In genomic region chr7:17234398-17235021, GRCh38 we compare ENCODE assay signal across 8 cellular contexts.
DNase-seq lines count a peak whose midpoint lies in the region; ATAC-seq, FAIRE-seq and TF ChIP-seq lines count a peak whose summit lies in the region.

No MANE protein-coding gene starts in this region.

- H4K20me1 ChIP-seq in OCI-LY3 (ENCODE audit: insufficient read depth, low read length): no peaks in the 10 kb centered on the region

- H3K27me3 Mint-ChIP-seq in activated T-helper 2 cell treated with anti-CD3 and anti-CD28 coated beads, Interferon-gamma antibody, Interleukin-2, Interleukin-4, amounts not matched to agents 10 μg/mL and 5 μg/mL and 100 μg/mL, durations not matched to agents 14 hours and 24 hours and 36 hours (ENCODE audit: low read depth): peaks cover 3% of the 10 kb centered on the region

- H3K36me3 ChIP-seq in OCI-LY3 (replicated peaks; ENCODE audit: low read depth, low read length): peaks cover 13% of the 10 kb centered on the region

- H3K9ac ChIP-seq in OCI-LY3 (ENCODE audit: low read length): peak overlapping the region; percentile 96

- H3K4me1 Mint-ChIP-seq in activated T-helper 2 cell treated with anti-CD3 and anti-CD28 coated beads, Interferon-gamma antibody, Interleukin-2, Interleukin-4, amounts not matched to agents 10 μg/mL and 5 μg/mL and 100 μg/mL, durations not matched to agents 14 hours and 24 hours and 36 hours (ENCODE audit: low read depth): peaks cover 44% of the 10 kb centered on the region

- H3K4me3 ChIP-seq in OCI-LY3 (ENCODE audit: low read length): peak overlapping the region; percentile 77

- intact Hi-C loops in activated T-helper 2 cell treated with anti-CD3 and anti-CD28 coated beads, Interferon-gamma antibody, Interleukin-2, Interleukin-4, amounts not matched to agents 10 μg/mL and 5 μg/mL and 100 μg/mL, durations not matched to agents 14 hours and 24 hours and 36 hours (cut with micrococcal nuclease): loop anchor here (1.0 to 10.0 kb wide), 13 partner anchors 27 to 310 kb away; partner anchors contain the start of gene AHR

- H3K27ac Mint-ChIP-seq in activated T-helper 2 cell treated with anti-CD3 and anti-CD28 coated beads, Interferon-gamma antibody, Interleukin-2, Interleukin-4, amounts not matched to agents 10 μg/mL and 5 μg/mL and 100 μg/mL, durations not matched to agents 14 hours and 24 hours and 36 hours: peak overlapping the region; percentile 83

- H3K4me2 ChIP-seq in OCI-LY3 (ENCODE audit: low read length): peak overlapping the region; percentile 96

- peaks cover 20% of the 10 kb centered on the region for H3K36me3 Mint-ChIP-seq in activated T-helper 2 cell treated with anti-CD3 and anti-CD28 coated beads, Interferon-gamma antibody, Interleukin-2, Interleukin-4, amounts not matched to agents 10 μg/mL and 5 μg/mL and 100 μg/mL, durations not matched to agents 14 hours and 24 hours and 36 hours (ENCODE audit: low read depth)

- peaks cover 4% of the 10 kb centered on the region; the same call in 1 of the 2 replicates for H3K9me3 ChIP-seq in OCI-LY3 (ENCODE audit: insufficient read depth, low read length)

- TF ChIP-seq CTCF in OCI-LY3 (IDR thresholded peaks at IDR 0.05; ENCODE audit: low read depth, low read length): no peak

- peak overlapping the region; percentile 98 for H3K27ac ChIP-seq in OCI-LY3 (ENCODE audit: low read length)

- peak; percentile 97 for ATAC-seq in HG02840 (IDR thresholded peaks at IDR 0.05; ENCODE audit: low FRiP score, unreplicated experiment)

- peaks cover 37% of the 10 kb centered on the region for H3K4me1 ChIP-seq in OCI-LY3 (ENCODE audit: low read length)

- H3K79me2 ChIP-seq in OCI-LY3 (ENCODE audit: low read length): peaks cover 16% of the 10 kb centered on the region

- peak; percentile 97 for FAIRE-seq in GM18507 (lab: Jason Lieb, UNC)

- no peaks in the 10 kb centered on the region for H3K27me3 ChIP-seq in OCI-LY3 (ENCODE audit: low read depth, low read length)

- peak overlapping the region; percentile 58 for H3K4me3 Mint-ChIP-seq in activated T-helper 2 cell treated with anti-CD3 and anti-CD28 coated beads, Interferon-gamma antibody, Interleukin-2, Interleukin-4, amounts not matched to agents 10 μg/mL and 5 μg/mL and 100 μg/mL, durations not matched to agents 14 hours and 24 hours and 36 hours (ENCODE audit: low read depth)

- H3K9me3 Mint-ChIP-seq in activated T-helper 2 cell treated with anti-CD3 and anti-CD28 coated beads, Interferon-gamma antibody, Interleukin-2, Interleukin-4, amounts not matched to agents 10 μg/mL and 5 μg/mL and 100 μg/mL, durations not matched to agents 14 hours and 24 hours and 36 hours: peaks cover 21% of the 10 kb centered on the region

- H2AFZ ChIP-seq in OCI-LY3 (ENCODE audit: low read depth, low read length): peak overlapping the region; percentile 47; the same call in 1 of the 2 replicates

- DNase-seq in GM18507 (ENCODE audit: extremely low spot score, insufficient read length, low read depth) (peak; percentile 45), germinal center (ENCODE audit: low spot score) (peak; percentile 42), NCI-H1417 treated with DMSO at 0.1 percent for 48 hours (lab: John Stamatoyannopoulos, UW) (no peak), retina (no peak)
- peak; percentile 67 for DNase-seq in activated T-helper 2 cell treated with anti-CD3 and anti-CD28 coated beads, Interferon-gamma antibody, Interleukin-2, Interleukin-4, amounts not matched to agents 10 μg/mL and 5 μg/mL and 100 μg/mL, durations not matched to agents 14 hours and 24 hours and 36 hours (ENCODE audit: low spot score)
- DNase-seq in stimulated activated CD4-positive, alpha-beta T cell treated with anti-CD3 and anti-CD28 coated beads, Interleukin-12 subunit alpha, Interleukin-12 subunit beta, amount 100 ng/mL, for 4 hours: peak; percentile 21

Comparison
In these comparisons a context has a peak if more than half of its experiments do, and no peak if none do; other contexts are left out.
1. DNase-seq: peak in GM18507 (single experiment), activated T-helper 2 cell treated with anti-CD3 and anti-CD28 coated beads, Interferon-gamma antibody, Interleukin-2, Interleukin-4, amounts not matched to agents 10 μg/mL and 5 μg/mL and 100 μg/mL, durations not matched to agents 14 hours and 24 hours and 36 hours (single experiment), germinal center (single experiment) and stimulated activated CD4-positive, alpha-beta T cell treated with anti-CD3 and anti-CD28 coated beads, Interleukin-12 subunit alpha, Interleukin-12 subunit beta, amount 100 ng/mL, for 4 hours (single experiment); none in NCI-H1417 treated with DMSO at 0.1 percent for 48 hours (single experiment) and retina (single experiment).